8 cellular contexts compared by ENCODE assay signal in the genomic region with DNA sequence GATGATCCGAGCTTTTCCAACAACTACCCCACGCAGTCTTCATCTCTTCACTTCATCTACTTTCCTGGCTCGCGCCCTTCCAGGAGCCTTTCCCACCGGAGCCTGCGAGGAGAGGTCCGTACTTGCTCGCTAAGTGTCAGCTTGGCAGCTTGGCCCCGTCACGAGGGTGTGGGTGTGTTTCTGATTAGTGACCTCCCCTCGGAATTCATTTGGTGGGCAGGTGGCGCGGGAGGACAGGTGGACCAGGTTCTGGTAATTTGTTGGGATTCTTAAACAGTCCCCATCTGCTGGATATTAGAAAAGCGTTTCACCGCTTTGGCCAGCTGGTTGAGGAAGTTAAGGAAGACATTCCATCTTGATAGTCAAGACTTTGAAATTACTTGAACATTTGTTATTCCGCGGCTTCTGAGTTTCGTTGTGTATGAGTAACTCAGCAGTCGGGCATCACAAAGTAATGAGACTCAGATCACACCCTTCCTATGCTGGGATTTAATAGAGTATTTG. TPM values are rescaled to one million over a fixed set of nuclear protein-coding genes. Genes with fewer than 3 reads are reported as not detected.
DNase-seq lines count a peak whose midpoint lies in the region; ATAC-seq and TF ChIP-seq lines count a peak whose summit lies in the region.

No MANE protein-coding gene starts in this region.

- H3K27ac ChIP-seq in PC-3 (ENCODE audit: low read length) (peak overlapping the region; percentile 82), cardiac muscle cell (peak overlapping the region; percentile 97), aorta (ENCODE audit: low read depth in 1 of 2, low read length in 2 of 2) (peak overlapping the region; percentile 3 to 36)

- 0 out of 2 replicates have a peak, but pooled peaks cover 8% of the 10 kb centered on the region for H4K20me1 ChIP-seq in PC-3 (ENCODE audit: low read length)

- H3K9me3 ChIP-seq in PC-3 (ENCODE audit: low read length) (no peaks in the 10 kb centered on the region), cardiac muscle cell (ENCODE audit: low read depth) (no peaks in the 10 kb centered on the region), aorta (ENCODE audit: control insufficient read depth, low read length) (no peaks in the 10 kb centered on the region)

- H3K79me2 ChIP-seq in PC-3 (ENCODE audit: low read length), result peaks cover 36% of the 10 kb centered on the region

- peaks cover 13% of the 10 kb centered on the region for H3K36me3 ChIP-seq in PC-3 (ENCODE audit: low read depth, low read length)
- peaks cover 22% of the 10 kb centered on the region for H3K36me3 ChIP-seq in cardiac muscle cell
- no peaks in the 10 kb centered on the region for H3K36me3 ChIP-seq in aorta (ENCODE audit: control insufficient read depth in 1 of 2, insufficient read depth in 2 of 2, low read length in 1 of 2)

- no peaks in the 10 kb centered on the region for H3F3A ChIP-seq in PC-3 (ENCODE audit: low read length, unreplicated experiment)

- H3K9me3 Mint-ChIP-seq in activated naive CD4-positive, alpha-beta T cell treated with anti-CD3 and anti-CD28 coated beads, Interleukin-2, amount 10 ng/mL, durations not matched to agents 7 days and 5 days, result no peaks in the 10 kb centered on the region
- H3K9me3 Mint-ChIP-seq in progenitor cell of endocrine pancreas (ENCODE audit: low read depth), result no peaks in the 10 kb centered on the region

- H3K4me1 Mint-ChIP-seq in activated naive CD4-positive, alpha-beta T cell treated with anti-CD3 and anti-CD28 coated beads, Interleukin-2, amount 10 ng/mL, durations not matched to agents 7 days and 5 days, result peaks cover 36% of the 10 kb centered on the region
- peaks cover 17% of the 10 kb centered on the region for H3K4me1 Mint-ChIP-seq in progenitor cell of endocrine pancreas (ENCODE audit: low read depth)

- H3K4me3 ChIP-seq in PC-3 (ENCODE audit: low read length) (peak overlapping the region; percentile 89), cardiac muscle cell (peak overlapping the region; percentile 93), aorta (ENCODE audit: low read length in 2 of 2) (peak overlapping the region; percentile 61 to 95)

- TSS peak; percentile 64 for BruUV-seq in PC-3 (replicated peaks; lab: Mats Ljungman, UMichigan)

- ATAC-seq in GM18520 (IDR thresholded peaks at IDR 0.05; ENCODE audit: unreplicated experiment) (peak; percentile 4), HG03097 (IDR thresholded peaks at IDR 0.05; ENCODE audit: low FRiP score, unreplicated experiment) (peak; percentile 25), PC-3 (peak; percentile 49), aorta (ENCODE audit: low FRiP score) (peak; percentile 72)

- intact Hi-C loops in PC-3 (cut with micrococcal nuclease), result no loop called here
- intact Hi-C loops in aorta (cut with DNase I), result no loop called here

- H3K4me2 ChIP-seq in PC-3 (ENCODE audit: low read length), result peak overlapping the region; percentile 96

- no peaks in the 10 kb centered on the region for H3K27me3 Mint-ChIP-seq in activated naive CD4-positive, alpha-beta T cell treated with anti-CD3 and anti-CD28 coated beads, Interleukin-2, amount 10 ng/mL, durations not matched to agents 7 days and 5 days
- H3K27me3 Mint-ChIP-seq in progenitor cell of endocrine pancreas, result no peaks in the 10 kb centered on the region

- CTCF ChIA-PET in PC-3 (lab: Charles Lee), result interaction anchor here (1.1 kb wide), 1 partner anchor 14 kb away, joined by 12 read pairs; no protein-coding TSS in a partner anchor
- CTCF ChIA-PET in activated naive CD4-positive, alpha-beta T cell treated with anti-CD3 and anti-CD28 coated beads, Interleukin-2, amount 10 ng/mL, durations not matched to agents 7 days and 5 days (lab: Charles Lee), result interaction anchor here (0.7 kb wide), 1 partner anchor 9 kb away, joined by 3 read pairs; no protein-coding TSS in a partner anchor

- WGBS in aorta, 2 donors, result 1% methylated on average over 19 of the region's 19 CpGs

- H3K9me2 ChIP-seq in PC-3 (replicated peaks; ENCODE audit: low read length), result no peaks in the 10 kb centered on the region

- H3K9ac ChIP-seq in PC-3 (ENCODE audit: low read length), result peak overlapping the region; percentile 96

- in situ Hi-C loops in ACHN (cut with HindIII; ENCODE audit: low pct_ligation_motif_present, low pct_unique_long_range_greater_than_20kb, low sequenced_read_pairs), result no loop called here

- H3K27me3 ChIP-seq in PC-3 (ENCODE audit: low read length), result no peaks in the 10 kb centered on the region
- no peaks in the 10 kb centered on the region for H3K27me3 ChIP-seq in cardiac muscle cell
- no peaks in the 10 kb centered on the region for H3K27me3 ChIP-seq in aorta (ENCODE audit: control insufficient read depth in 1 of 2, insufficient read depth in 2 of 2, low read length in 1 of 2)

- DNase-seq in ACHN, result peak; percentile 63
- DNase-seq in PC-3, result peak; percentile 40
- DNase-seq in activated naive CD4-positive, alpha-beta T cell treated with anti-CD3 and anti-CD28 coated beads, Interleukin-2, amount 10 ng/mL, durations not matched to agents 7 days and 5 days, result peak; percentile 71
- DNase-seq in cardiac muscle cell (ENCODE audit: low read depth in 1 of 2, low spot score in 1 of 2), result peak; percentile 50 to 64
- peak; percentile 32 for DNase-seq in progenitor cell of endocrine pancreas (ENCODE audit: low spot score, unreplicated experiment)
- peak; percentile 77 to 85 for DNase-seq in aorta

- H3K36me3 Mint-ChIP-seq in activated naive CD4-positive, alpha-beta T cell treated with anti-CD3 and anti-CD28 coated beads, Interleukin-2, amount 10 ng/mL, durations not matched to agents 7 days and 5 days, result peaks cover 26% of the 10 kb centered on the region
- peaks cover 6% of the 10 kb centered on the region for H3K36me3 Mint-ChIP-seq in progenitor cell of endocrine pancreas (ENCODE audit: insufficient read depth)

- H2AFZ ChIP-seq in PC-3 (ENCODE audit: low read length), result peak overlapping the region; percentile 89

- H3K4me1 ChIP-seq in PC-3 (ENCODE audit: insufficient read depth, low read length), result peaks cover 16% of the 10 kb centered on the region
- H3K4me1 ChIP-seq in cardiac muscle cell (ENCODE audit: low read depth), result peaks cover 5% of the 10 kb centered on the region
- H3K4me1 ChIP-seq in aorta (ENCODE audit: control insufficient read depth in 1 of 2, insufficient read depth in 2 of 2, low read length in 2 of 2), result peaks cover 1 to 5% of the 10 kb centered on the region in 2 donors

- peak overlapping the region; percentile 95 for H3K4me3 Mint-ChIP-seq in activated naive CD4-positive, alpha-beta T cell treated with anti-CD3 and anti-CD28 coated beads, Interleukin-2, amount 10 ng/mL, durations not matched to agents 7 days and 5 days
- H3K4me3 Mint-ChIP-seq in progenitor cell of endocrine pancreas (ENCODE audit: low read depth), result peak overlapping the region; percentile 89

- peak overlapping the region; percentile 97 for H3K27ac Mint-ChIP-seq in activated naive CD4-positive, alpha-beta T cell treated with anti-CD3 and anti-CD28 coated beads, Interleukin-2, amount 10 ng/mL, durations not matched to agents 7 days and 5 days
- peak overlapping the region; percentile 97 for H3K27ac Mint-ChIP-seq in progenitor cell of endocrine pancreas

- POLR2A ChIA-PET in PC-3 (lab: Charles Lee; ENCODE audit: unreplicated experiment), result no interaction called here

- TF ChIP-seq CTCF in PC-3 (conservative IDR thresholded peaks at IDR 0.05; ENCODE audit: low read depth, low read length) (no peak), cardiac muscle cell (IDR thresholded peaks at IDR 0.05; ENCODE audit: low read depth, low read length) (no peak), progenitor cell of endocrine pancreas (IDR thresholded peaks at IDR 0.05; ENCODE audit: unreplicated experiment) (no peak)

RNA-seq across cellular contexts. Expression of a gene that starts 0.5 kb away (rescaled TPM):
- total RNA-seq in PC-3 (2014; rRNA removed), result 30.3 and 35.9 TPM in 2 replicates
- 24.2 and 40.4 TPM in 2 replicates for total RNA-seq in cardiac muscle cell
- polyA plus RNA-seq in cardiac muscle cell, result 58.4 and 74.1 TPM in 2 replicates
- 51.2 and 53.4 TPM in 2 replicates for total RNA-seq in progenitor cell of endocrine pancreas
- total RNA-seq in aorta, result 10 to 100 TPM; 53.8 to 70.2 TPM
- 10 to 100 TPM; 35.1 to 58.7 TPM for polyA plus RNA-seq in aorta

Comparison
In these comparisons a context has a peak if more than half of its experiments do, and no peak if none do; other contexts are left out.
1. Peak in every context shown above with its lines: DNase-seq, ATAC-seq, H3K4me3 ChIP-seq and H3K27ac ChIP-seq.
2. ATAC-seq: peak in every context shown above with its lines; median percentile 72 in aorta; 49 in PC-3; 25 in HG03097; 4 in GM18520.
3. H3K27ac ChIP-seq: peak in every context shown above with its lines; median percentile 97 in cardiac muscle cell; 82 in PC-3; 20 in aorta.